Comparison of ENCODE assay signal across 27 cellular contexts in the genomic region with DNA sequence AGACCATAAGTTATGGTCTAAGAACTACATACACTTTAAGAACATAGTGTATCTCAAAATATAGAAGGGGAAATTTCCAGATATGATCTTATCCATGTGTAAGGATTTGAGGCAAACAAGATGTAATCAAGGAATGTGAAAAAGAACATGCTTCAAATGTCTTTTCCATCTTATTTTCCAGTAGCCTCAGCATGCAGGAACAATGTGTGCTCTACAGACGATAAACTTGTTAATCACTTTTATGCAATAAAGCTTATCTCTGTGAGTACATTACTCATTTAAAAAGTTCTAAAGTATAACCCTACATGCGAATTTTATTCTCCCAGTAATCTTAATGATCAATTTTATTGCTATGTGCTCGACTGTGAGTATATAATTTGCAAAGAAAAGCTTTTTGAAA.
"Had no signal": no experiment of that assay in that cellular context is flagged by ENCODE, and none has a peak within 500 bp of the region (broad histone marks: within the 10 kb centered on the region; RNA-seq: fewer than 3 reads in every experiment).

No MANE protein-coding gene starts in this region.

- H3K27me3 ChIP-seq: gastrocnemius medialis, left lung, right atrium auricular region, spleen, testis, tibial artery, uterus had no signal

- FAIRE-seq: islet of Langerhans had no signal

- H3K36me3 ChIP-seq: esophagus squamous epithelium, gastrocnemius medialis, left lung, prostate gland, right atrium auricular region, spleen, tibial artery, uterus had no signal

- H3K4me3 ChIP-seq: coronary artery, esophagus squamous epithelium, gastrocnemius medialis, left lung, prostate gland, right atrium auricular region, spleen, testis, tibial artery, uterus had no signal

- ATAC-seq: gastrocnemius medialis; left cardiac atrium; left lung; naive thymus-derived CD8-positive, alpha-beta T cell; sciatic nerve; stimulated activated memory B cell treated with anti-CD40 and anti-IgM and Interleukin-4, amounts not matched to agents 10 μg/mL and 1 μg/mL and 100 μg/mL, for 72 hours; stimulated activated naive CD8-positive, alpha-beta T cell treated with anti-CD3 and anti-CD28 coated beads, Interleukin-15, Interleukin-2, amounts not matched to agents 100 U/mL and 50 U/mL, for 24 hours had no signal

- H3K9me3 ChIP-seq: esophagus squamous epithelium, gastrocnemius medialis, left lung, prostate gland, right atrium auricular region, testis, tibial artery, uterus had no signal

- H3K27ac ChIP-seq: coronary artery, esophagus squamous epithelium, gastrocnemius medialis, left lung, prostate gland, right atrium auricular region, spleen, testis, tibial artery, uterus had no signal

- H3K4me1 ChIP-seq: esophagus squamous epithelium, gastrocnemius medialis, left lung, prostate gland, right atrium auricular region, spleen, testis, tibial artery, uterus had no signal

- DNase-seq: dermis blood vessel endothelial cell; effector memory CD4-positive, alpha-beta T cell; erythroblast; esophagus squamous epithelium; foreskin fibroblast; gastrocnemius medialis; head of caudate nucleus; left cardiac atrium; left lung; mesendoderm; midbrain; naive thymus-derived CD8-positive, alpha-beta T cell; nephron progenitor cell; nucleus accumbens; spleen; stimulated activated CD4-positive, alpha-beta T cell treated with anti-CD3 and anti-CD28 coated beads, Interleukin-4, amount 100 ng/mL, for 4 hours; stimulated activated naive CD8-positive, alpha-beta T cell treated with anti-CD3 and anti-CD28 coated beads, Interleukin-15, Interleukin-2, amounts not matched to agents 100 U/mL and 50 U/mL, for 24 hours; substantia nigra; testis; tibial artery; uterus had no signal
